Comparison of ENCODE assay signal across 24 cellular contexts in genomic region chr11:20084921-20085814, GRCh38.
"Had no signal": no experiment of that assay in that cellular context is flagged by ENCODE, and none has a peak within 500 bp of the region (broad histone marks: within the 10 kb centered on the region; RNA-seq: fewer than 3 reads in every experiment).

No MANE protein-coding gene starts in this region.

- DNase-seq: activated B cell treated with CpG ODN at 0.5 μM for 24 hours; activated CD4-positive, alpha-beta T cell treated with anti-CD3 and anti-CD28 coated beads for 48 hours; activated CD8-positive, alpha-beta memory T cell treated with anti-CD3 and anti-CD28 coated beads, Interleukin-2, amount 50 U/mL, for 4 hours; activated CD8-positive, alpha-beta T cell treated with anti-CD3 and anti-CD28 coated beads, Interleukin-2, amount 10 ng/mL, durations not matched to agents 7 days and 5 days; activated effector memory CD4-positive, alpha-beta T cell treated with anti-CD3 and anti-CD28 coated beads, Interleukin-2, amount 50 U/mL, for 16 hours; activated T-cell treated with anti-CD3 and anti-CD28 coated beads, Interleukin-2, amount 50 U/mL, for 48 hours; erythroblast; heart right ventricle; left colon; nucleus accumbens; right cardiac atrium; small intestine; stimulated activated CD4-positive, alpha-beta T cell treated with anti-CD3 and anti-CD28 coated beads, Interleukin-4, amount 100 ng/mL, for 24 hours; stimulated activated naive CD4-positive, alpha-beta T cell had no signal

- H3K27ac Mint-ChIP-seq: activated B cell treated with CpG ODN at 0.5 μM for 24 hours; activated CD8-positive, alpha-beta T cell treated with anti-CD3 and anti-CD28 coated beads, Interleukin-2, amount 10 ng/mL, durations not matched to agents 7 days and 5 days; activated naive CD4-positive, alpha-beta T cell treated with anti-CD3 and anti-CD28 coated beads, Interleukin-2, amount 50 U/mL, for 24 hours; memory B cell; progenitor cell of endocrine pancreas had no signal

- H3K4me3 Mint-ChIP-seq: activated B cell treated with CpG ODN at 0.5 μM for 24 hours; activated CD8-positive, alpha-beta T cell treated with anti-CD3 and anti-CD28 coated beads, Interleukin-2, amount 10 ng/mL, durations not matched to agents 7 days and 5 days; activated naive CD4-positive, alpha-beta T cell treated with anti-CD3 and anti-CD28 coated beads, Interleukin-2, amount 50 U/mL, for 24 hours; central memory CD8-positive, alpha-beta T cell; memory B cell; natural killer cell treated with Interleukin-12 subunit alpha and Interleukin-12 subunit beta and Interleukin-15 and Interleukin-18, amount 100 ng/mL, for 72 hours had no signal

- H3K4me1 ChIP-seq: vagina had no signal

- H3K27ac ChIP-seq: gastroesophageal sphincter, heart right ventricle, tibial nerve, vagina had no signal

- H3K9me3 ChIP-seq: gastroesophageal sphincter, heart right ventricle, tibial nerve, vagina had no signal

- FAIRE-seq: islet of Langerhans, small intestine, TTC549 had no signal

- H3K4me3 ChIP-seq: gastroesophageal sphincter, heart right ventricle, tibial nerve, vagina had no signal

- H3K9me3 Mint-ChIP-seq: activated B cell treated with CpG ODN at 0.5 μM for 24 hours; activated naive CD4-positive, alpha-beta T cell treated with anti-CD3 and anti-CD28 coated beads, Interleukin-2, amount 50 U/mL, for 24 hours; central memory CD8-positive, alpha-beta T cell; natural killer cell treated with Interleukin-12 subunit alpha and Interleukin-12 subunit beta and Interleukin-15 and Interleukin-18, amount 100 ng/mL, for 72 hours had no signal

- H3K27me3 Mint-ChIP-seq: progenitor cell of endocrine pancreas had no signal

- ATAC-seq: activated CD8-positive, alpha-beta T cell treated with anti-CD3 and anti-CD28 coated beads, Interleukin-2, amount 10 ng/mL, durations not matched to agents 7 days and 5 days; gastroesophageal sphincter; heart right ventricle; left colon; right cardiac atrium had no signal

- H3K27me3 ChIP-seq: gastroesophageal sphincter, heart right ventricle, tibial nerve, vagina had no signal

- H3K36me3 Mint-ChIP-seq: activated naive CD4-positive, alpha-beta T cell treated with anti-CD3 and anti-CD28 coated beads, Interleukin-2, amount 50 U/mL, for 24 hours; memory B cell; natural killer cell treated with Interleukin-12 subunit alpha and Interleukin-12 subunit beta and Interleukin-15 and Interleukin-18, amount 100 ng/mL, for 72 hours had no signal
